Comparison of ENCODE assay signal across 11 cellular contexts in genomic region chr11:57713849-57714248, GRCh38. TPM values are rescaled to one million over a fixed set of nuclear protein-coding genes. Genes with fewer than 3 reads are reported as not detected.
DNase-seq lines count a peak whose midpoint lies in the region; ATAC-seq, FAIRE-seq and TF ChIP-seq lines count a peak whose summit lies in the region.
"Had no signal": no experiment of that assay in that cellular context is flagged by ENCODE, and none has a peak within 500 bp of the region (broad histone marks: within the 10 kb centered on the region; RNA-seq: fewer than 3 reads in every experiment).

No MANE protein-coding gene starts in this region.

- no peak overlapping the region for H4K91ac ChIP-seq in mesenchymal stem cell (ENCODE audit: low read length)

- H3K27ac Mint-ChIP-seq in HFFc6, result peak overlapping the region; percentile 10; the same call in 1 of the 2 replicates

- CTCF ChIA-PET in K562 (lab: Yijun Ruan, JAX; ENCODE audit: low intra/inter-chr PET ratio), result no interaction called here

- H3K79me2 ChIP-seq in ACC112 (ENCODE audit: control insufficient read depth, insufficient read depth, low read length, unreplicated experiment), result peaks cover 53% of the 10 kb centered on the region
- H3K79me2 ChIP-seq in K562 (ENCODE audit: control insufficient read depth, insufficient read depth, low read length), result peaks cover 73% of the 10 kb centered on the region

- H3K27me3 Mint-ChIP-seq in HFFc6 (ENCODE audit: insufficient read depth), result peaks cover 3% of the 10 kb centered on the region

- H3K9me3 ChIP-seq in K562 (replicated peaks; ENCODE audit: control insufficient read depth, insufficient read depth, low read depth, low read length) (no peaks in the 10 kb centered on the region; the same call in 1 of the 2 replicates), mesenchymal stem cell (ENCODE audit: control insufficient read depth, low read length) (no peaks in the 10 kb centered on the region)

- DNase-seq in HFFc6, result no peak
- DNase-seq in K562 (ENCODE audit: extremely low read depth in 1 of 4, low spot score in 3 of 4), result peak in 1 of 4 experiments; percentile 25
- DNase-seq in mesenchymal stem cell, result no peak
- no peak for DNase-seq in NCI-H82 treated with DMSO at 0.1 percent for 48 hours (lab: John Stamatoyannopoulos, UW; ENCODE audit: unreplicated experiment)
- DNase-seq in RKO (ENCODE audit: low spot score), result no peak
- DNase-seq: anterior cingulate cortex, NCI-H774 had no signal

- in situ Hi-C loops in K562 (cut with MboI), result no loop called here

- H3K27ac ChIP-seq in ACC112 (ENCODE audit: low read depth, low read length), result no peak overlapping the region
- peak overlapping the region; percentile 99; the same call in 1 of the 3 replicates for H3K27ac ChIP-seq in K562 (ENCODE audit: extremely low read depth, low read depth, low read length)
- no peak overlapping the region for H3K27ac ChIP-seq in mesenchymal stem cell (ENCODE audit: low read length, poor library complexity, severe bottlenecking)

- H3K9me3 Mint-ChIP-seq in HFFc6, result no peaks in the 10 kb centered on the region

- H3K36me3 ChIP-seq in ACC112 (ENCODE audit: insufficient read depth, low read length) (no peaks in the 10 kb centered on the region), K562 (ENCODE audit: control insufficient read depth, insufficient read depth, low read length) (peaks cover 31% of the 10 kb centered on the region; the same call in 1 of the 3 replicates), mesenchymal stem cell (ENCODE audit: control insufficient read depth in 1 of 2, insufficient read depth in 2 of 2, low read depth in 1 of 2, low read length in 2 of 2) (peaks cover 4 to 9% of the 10 kb centered on the region in 2 experiments)

- H3K79me1 ChIP-seq in mesenchymal stem cell (replicated peaks; ENCODE audit: low read length, poor library complexity, severe bottlenecking), result peaks cover 14% of the 10 kb centered on the region

- H3K4me3 ChIP-seq in ACC112 (ENCODE audit: low read depth, low read length) (peak overlapping the region; percentile 100), K562 (peak overlapping the region; percentile 95), mesenchymal stem cell (ENCODE audit: insufficient read depth in 1 of 2, low read depth in 1 of 2, low read length in 2 of 2) (peak overlapping the region in 1 of 2 experiments; percentile 90)

- H3K9me1 ChIP-seq in K562 (ENCODE audit: control insufficient read depth, insufficient read depth, low read length), result no peaks in the 10 kb centered on the region

- intact Hi-C loops in K562 (cut with micrococcal nuclease), result loop anchor here (1.0 to 2.0 kb wide), 2 partner anchors 27 to 87 kb away; partner anchors contain the start of gene SELENOH

- H3K4me2 ChIP-seq in K562 (ENCODE audit: insufficient read depth, low read length) (peak overlapping the region; percentile 98), mesenchymal stem cell (ENCODE audit: low read length, poor library complexity, severe bottlenecking) (peak overlapping the region; percentile 94)

- H3K27me3 ChIP-seq in ACC112 (ENCODE audit: insufficient read depth, low read length) (no peaks in the 10 kb centered on the region), K562 (ENCODE audit: control insufficient read depth in 2 of 2, insufficient read depth in 2 of 2, low read length in 2 of 2) (no peaks in the 10 kb centered on the region), mesenchymal stem cell (ENCODE audit: control insufficient read depth in 1 of 2, insufficient read depth in 1 of 2, low read length in 2 of 2) (no peaks in the 10 kb centered on the region)

- peaks cover 32% of the 10 kb centered on the region for H3K4me1 Mint-ChIP-seq in HFFc6 (ENCODE audit: low read depth)

- no peak overlapping the region for H4K8ac ChIP-seq in mesenchymal stem cell (ENCODE audit: low read length)

- no peak for TF ChIP-seq RAD21 in K562 (CRISPR knock-in tag; conservative IDR thresholded peaks at IDR 0.05 in 1 of 2, IDR thresholded peaks at IDR 0.05 in 1 of 2)

- H3K23ac ChIP-seq in mesenchymal stem cell (ENCODE audit: low read length in 2 of 2), result no peak overlapping the region

- no peak overlapping the region for H2BK15ac ChIP-seq in mesenchymal stem cell (ENCODE audit: low read depth, poor library complexity, severe bottlenecking)

- WGBS in K562 (ENCODE audit: insufficient coverage, low coverage, missing lambda C conversion rate), result 19% methylated on average over 2 of the region's 2 CpGs
- 100% methylated on average over 2 of the region's 2 CpGs for WGBS in mesenchymal stem cell

- H3K18ac ChIP-seq in mesenchymal stem cell (ENCODE audit: low read depth in 1 of 2, low read length in 2 of 2), result no peak overlapping the region

- no peak for TF ChIP-seq POLR2A in K562 (conservative IDR thresholded peaks at IDR 0.05)

- H2AFZ ChIP-seq in ACC112 (ENCODE audit: low read length, unreplicated experiment) (no peak overlapping the region), K562 (ENCODE audit: low read depth, low read length) (no peak overlapping the region), mesenchymal stem cell (ENCODE audit: low read depth, low read length) (no peak overlapping the region)

- TF ChIP-seq CTCF in HFFc6 (IDR thresholded peaks at IDR 0.05), result no peak
- TF ChIP-seq CTCF in K562 (IDR thresholded peaks at IDR 0.05 in 2 of 3, conservative IDR thresholded peaks at IDR 0.05 in 1 of 3; ENCODE audit: insufficient read depth in 2 of 3, low read depth in 1 of 3, low read length in 3 of 3), result no peak

- H3K9ac ChIP-seq in K562 (ENCODE audit: insufficient read depth in 1 of 2, low read depth in 2 of 2, low read length in 2 of 2) (peak overlapping the region; percentile 99 to 100; a peak in 3 of 4 replicates), mesenchymal stem cell (ENCODE audit: low read length) (peak overlapping the region; percentile 95)

- ATAC-seq in K562 (no peak), GM21447 (IDR thresholded peaks at IDR 0.05; ENCODE audit: unreplicated experiment) (no peak), HG02870 (IDR thresholded peaks at IDR 0.05; ENCODE audit: unreplicated experiment) (no peak)

- H3K4me1 ChIP-seq in ACC112 (ENCODE audit: control insufficient read depth, insufficient read depth, low read length, unreplicated experiment), result peaks cover 13% of the 10 kb centered on the region
- peaks cover 9% of the 10 kb centered on the region in 2 experiments; a peak in 3 of 5 replicates for H3K4me1 ChIP-seq in K562 (replicated peaks in 1 of 2; ENCODE audit: control insufficient read depth in 2 of 2, insufficient read depth in 2 of 2, low read length in 2 of 2)
- H3K4me1 ChIP-seq in mesenchymal stem cell (ENCODE audit: control insufficient read depth, insufficient read depth, low read depth, low read length), result peaks cover 10% of the 10 kb centered on the region

- H3K36me3 Mint-ChIP-seq in HFFc6 (ENCODE audit: low read depth), result peaks cover 10% of the 10 kb centered on the region; the same call in 1 of the 2 replicates

- POLR2A ChIA-PET in K562 (lab: Yijun Ruan, JAX), result interaction anchor here (0.6 to 4.0 kb wide), 9 partner anchors 11 to 321 kb away, joined by 3 to 53 read pairs (median 4); partner anchors contain the start of gene CTNND1

- H2BK120ac ChIP-seq in mesenchymal stem cell (ENCODE audit: low read depth, low read length), result no peak overlapping the region

- H2AK5ac ChIP-seq in mesenchymal stem cell (ENCODE audit: low read length, severe bottlenecking), result no peak overlapping the region

- peaks cover 4% of the 10 kb centered on the region; the same call in 1 of the 2 replicates for H4K20me1 ChIP-seq in K562 (replicated peaks; ENCODE audit: control insufficient read depth, insufficient read depth, low read length)

- H3K4ac ChIP-seq in mesenchymal stem cell (ENCODE audit: low read depth in 1 of 2, low read length in 2 of 2), result no peak overlapping the region

- H2BK12ac ChIP-seq in mesenchymal stem cell (ENCODE audit: low read length in 2 of 2), result no peak overlapping the region

- H3K4me3 Mint-ChIP-seq in HFFc6, result peak overlapping the region; percentile 99

- FAIRE-seq in K562 (lab: Jason Lieb, UNC), result peak; percentile 52

- BruUV-seq in K562 (replicated peaks; lab: Mats Ljungman, UMichigan), result no TSS peak

- no peak overlapping the region for H2BK5ac ChIP-seq in mesenchymal stem cell (ENCODE audit: low read depth, low read length, poor library complexity, severe bottlenecking)

- no peak for TF ChIP-seq EP300 in K562 (IDR thresholded peaks at IDR 0.05; ENCODE audit: low read length)

- no peak overlapping the region for H3K14ac ChIP-seq in mesenchymal stem cell (ENCODE audit: low read length in 2 of 2)

RNA-seq across cellular contexts. Expression of gene TMX2, which starts 1.5 kb away (rescaled TPM):
- total RNA-seq in HFFc6 (2021; fragmentation: NEBNext Ultra II Directional; extraction: Animal tissue kit (Norgen Biotek cat#: 25700)), result 100 to 1,000 TPM in 2 of 6 experiments, 10 to 100 TPM in 4; 89.9 to 113 (median 97.2) TPM
- 254 and 323 TPM in 2 replicates for total RNA-seq in K562 (2011; cell fraction: chromatin; rRNA removed; ENCODE audit: low replicate concordance)
- 286 and 299 TPM in 2 replicates for total RNA-seq in K562 (2011; cell fraction: nucleolus; rRNA removed)
- 359 and 435 TPM in 2 replicates for total RNA-seq in K562 (2011; cell fraction: nucleoplasm; rRNA removed)
- total RNA-seq in K562 (2014; rRNA removed), result 184 and 195 TPM in 2 replicates
- total RNA-seq in K562 (2014; rRNA removed; fragmentation: Illumina TruSeq; extraction: Trizol), result 232 and 235 TPM in 2 replicates
- 215 and 227 TPM in 2 replicates for total RNA-seq in K562 (2015; rRNA removed; fragmentation: Illumina TruSeq; extraction: Trizol)
- 175 and 176 TPM in 2 replicates for total RNA-seq in K562 (2021)
- polyA plus RNA-seq in K562 (2011; rRNA removed), result 169 and 192 TPM in 2 replicates
- polyA plus RNA-seq in K562 (2011; cell fraction: cytosol; rRNA removed), result 147 and 153 TPM in 2 replicates
- polyA plus RNA-seq in K562 (2011; cell fraction: nucleus; rRNA removed), result 239 and 329 TPM in 2 replicates
- polyA plus RNA-seq in K562 (2012), result 152 and 169 TPM in 2 replicates
- polyA plus RNA-seq in K562 (2014; fragmentation: Illumina TruSeq; extraction: Trizol), result 243 and 281 TPM in 2 replicates
- polyA plus RNA-seq in K562 (2014; fragmentation: Nextera tagmentation; extraction: Ambion mirVana), result 100 to 1,000 TPM; 381 to 433 TPM
- 218 and 224 TPM in 2 replicates for polyA plus RNA-seq in K562 (2014; rRNA removed)
- 211 and 260 TPM in 2 replicates for polyA minus RNA-seq in K562 (2011; rRNA and poly(A)+ RNA removed)
- polyA minus RNA-seq in K562 (2011; cell fraction: cytosol; rRNA and poly(A)+ RNA removed), result 74.3 and 111 TPM in 2 replicates
- polyA minus RNA-seq in K562 (2011; cell fraction: nucleus; rRNA and poly(A)+ RNA removed), result 62.1 and 97.1 TPM in 2 replicates
- 60.2 TPM for polyA plus RNA-seq in mesenchymal stem cell (2013, experiment 1 of 2)
- polyA plus RNA-seq in mesenchymal stem cell (2013, experiment 2 of 2), result 60.1 TPM

RNA-seq across cellular contexts. Expression of gene MED19, which starts 1.8 kb away (rescaled TPM):
- 10 to 100 TPM; 19.1 to 22.4 (median 21.8) TPM for total RNA-seq in HFFc6 (2021; fragmentation: NEBNext Ultra II Directional; extraction: Animal tissue kit (Norgen Biotek cat#: 25700))
- total RNA-seq in K562 (2011; cell fraction: chromatin; rRNA removed; ENCODE audit: low replicate concordance), result 14.1 and 17.9 TPM in 2 replicates
- 13.6 and 15.0 TPM in 2 replicates for total RNA-seq in K562 (2011; cell fraction: nucleolus; rRNA removed)
- 11.6 and 12.5 TPM in 2 replicates for total RNA-seq in K562 (2011; cell fraction: nucleoplasm; rRNA removed)
- total RNA-seq in K562 (2014; rRNA removed) (19.3 and 23.5 TPM in 2 replicates), K562 (2014; rRNA removed; fragmentation: Illumina TruSeq; extraction: Trizol) (13.9 and 14.9 TPM in 2 replicates), K562 (2015; rRNA removed; fragmentation: Illumina TruSeq; extraction: Trizol) (15.0 and 17.2 TPM in 2 replicates), K562 (2021) (13.7 and 14.0 TPM in 2 replicates)
- polyA plus RNA-seq in K562 (2011; rRNA removed) (16.4 and 19.2 TPM in 2 replicates), K562 (2014; fragmentation: Illumina TruSeq; extraction: Trizol) (17.7 and 19.8 TPM in 2 replicates), K562 (2014; fragmentation: Nextera tagmentation; extraction: Ambion mirVana) (1 to 10 TPM; 7.3 to 7.9 TPM), K562 (2014; rRNA removed) (15.9 and 22.1 TPM in 2 replicates)
- polyA plus RNA-seq in K562 (2011; cell fraction: cytosol; rRNA removed), result 22.5 and 55.4 TPM in 2 replicates
- polyA plus RNA-seq in K562 (2011; cell fraction: nucleus; rRNA removed), result 15.2 and 18.3 TPM in 2 replicates
- polyA plus RNA-seq in K562 (2012), result 15.4 and 19.6 TPM in 2 replicates
- 7.4 and 10.3 TPM in 2 replicates for polyA minus RNA-seq in K562 (2011; rRNA and poly(A)+ RNA removed)
- polyA minus RNA-seq in K562 (2011; cell fraction: cytosol; rRNA and poly(A)+ RNA removed), result 4.0 and 5.4 TPM in 2 replicates
- 4.7 and 5.3 TPM in 2 replicates for polyA minus RNA-seq in K562 (2011; cell fraction: nucleus; rRNA and poly(A)+ RNA removed)
- polyA plus RNA-seq in mesenchymal stem cell (2013, experiment 1 of 2), result 40.1 TPM
- 39.8 TPM for polyA plus RNA-seq in mesenchymal stem cell (2013, experiment 2 of 2)

RNA-seq across cellular contexts. Expression of gene SELENOH, which starts 27.4 kb away (rescaled TPM):
- total RNA-seq in HFFc6 (2021; fragmentation: NEBNext Ultra II Directional; extraction: Animal tissue kit (Norgen Biotek cat#: 25700)), result 100 to 1,000 TPM; 128 to 186 (median 140) TPM
- total RNA-seq in K562 (2011; cell fraction: chromatin; rRNA removed; ENCODE audit: low replicate concordance), result 83.6 and 114 TPM in 2 replicates
- 79.0 and 105 TPM in 2 replicates for total RNA-seq in K562 (2011; cell fraction: nucleolus; rRNA removed)
- total RNA-seq in K562 (2011; cell fraction: nucleoplasm; rRNA removed), result 100 and 130 TPM in 2 replicates
- total RNA-seq in K562 (2014; rRNA removed), result 254 and 261 TPM in 2 replicates
- 47.8 and 49.2 TPM in 2 replicates for total RNA-seq in K562 (2014; rRNA removed; fragmentation: Illumina TruSeq; extraction: Trizol)
- total RNA-seq in K562 (2015; rRNA removed; fragmentation: Illumina TruSeq; extraction: Trizol), result 118 and 136 TPM in 2 replicates
- total RNA-seq in K562 (2021), result 194 and 216 TPM in 2 replicates
- 116 and 120 TPM in 2 replicates for polyA plus RNA-seq in K562 (2011; rRNA removed)
- polyA plus RNA-seq in K562 (2011; cell fraction: cytosol; rRNA removed), result 130 and 220 TPM in 2 replicates
- polyA plus RNA-seq in K562 (2011; cell fraction: nucleus; rRNA removed), result 80.1 and 86.3 TPM in 2 replicates
- polyA plus RNA-seq in K562 (2012), result 164 and 181 TPM in 2 replicates
- polyA plus RNA-seq in K562 (2014; fragmentation: Illumina TruSeq; extraction: Trizol), result 33.9 and 70.6 TPM in 2 replicates
- polyA plus RNA-seq in K562 (2014; fragmentation: Nextera tagmentation; extraction: Ambion mirVana), result 10 to 100 TPM; 16.6 to 39.5 TPM
- polyA plus RNA-seq in K562 (2014; rRNA removed), result 278 and 299 TPM in 2 replicates
- 18.6 and 22.8 TPM in 2 replicates for polyA minus RNA-seq in K562 (2011; rRNA and poly(A)+ RNA removed)
- polyA minus RNA-seq in K562 (2011; cell fraction: cytosol; rRNA and poly(A)+ RNA removed), result 22.3 and 25.8 TPM in 2 replicates
- 33.8 and 45.2 TPM in 2 replicates for polyA minus RNA-seq in K562 (2011; cell fraction: nucleus; rRNA and poly(A)+ RNA removed)
- polyA plus RNA-seq in mesenchymal stem cell (2013, experiment 1 of 2), result 210 TPM
- 217 TPM for polyA plus RNA-seq in mesenchymal stem cell (2013, experiment 2 of 2)

RNA-seq across cellular contexts. Expression of gene BTBD18, which starts 37.8 kb away (rescaled TPM):
- total RNA-seq in HFFc6 (2021; fragmentation: NEBNext Ultra II Directional; extraction: Animal tissue kit (Norgen Biotek cat#: 25700)), result not detected
- total RNA-seq in K562 (2011; cell fraction: chromatin; rRNA removed; ENCODE audit: low replicate concordance), result not detected in 2 replicates
- not detected in 2 replicates for total RNA-seq in K562 (2011; cell fraction: nucleolus; rRNA removed)
- not detected in 2 replicates for total RNA-seq in K562 (2011; cell fraction: nucleoplasm; rRNA removed)
- total RNA-seq in K562 (2014; rRNA removed), result not detected in 2 replicates
- not detected in 2 replicates for total RNA-seq in K562 (2014; rRNA removed; fragmentation: Illumina TruSeq; extraction: Trizol)
- total RNA-seq in K562 (2015; rRNA removed; fragmentation: Illumina TruSeq; extraction: Trizol), result not detected in 2 replicates
- total RNA-seq in K562 (2021), result not detected in 2 replicates
- polyA plus RNA-seq in K562 (2011; rRNA removed), result not detected in 2 replicates
- polyA plus RNA-seq in K562 (2011; cell fraction: cytosol; rRNA removed), result not detected in 2 replicates
- not detected in 2 replicates for polyA plus RNA-seq in K562 (2011; cell fraction: nucleus; rRNA removed)
- polyA plus RNA-seq in K562 (2012), result 0.10 and 0.18 TPM in 2 replicates
- not detected in 2 replicates for polyA plus RNA-seq in K562 (2014; fragmentation: Illumina TruSeq; extraction: Trizol)
- polyA plus RNA-seq in K562 (2014; fragmentation: Nextera tagmentation; extraction: Ambion mirVana), result under 1 TPM in 1 of 2 experiments, not detected in 1; 0.06 TPM
- not detected in 2 replicates for polyA plus RNA-seq in K562 (2014; rRNA removed)
- polyA minus RNA-seq in K562 (2011; rRNA and poly(A)+ RNA removed), result not detected in 2 replicates
- not detected in 2 replicates for polyA minus RNA-seq in K562 (2011; cell fraction: cytosol; rRNA and poly(A)+ RNA removed)
- polyA minus RNA-seq in K562 (2011; cell fraction: nucleus; rRNA and poly(A)+ RNA removed), result not detected in 2 replicates
- not detected for polyA plus RNA-seq in mesenchymal stem cell (2013, experiment 1 of 2)
- polyA plus RNA-seq in mesenchymal stem cell (2013, experiment 2 of 2), result not detected
- total RNA-seq: pulmonary artery endothelial cell had no signal

RNA-seq across cellular contexts. Expression of gene ZDHHC5, which starts 45.9 kb away (rescaled TPM):
- 10 to 100 TPM; 67.5 to 82.1 (median 74.1) TPM for total RNA-seq in HFFc6 (2021; fragmentation: NEBNext Ultra II Directional; extraction: Animal tissue kit (Norgen Biotek cat#: 25700))
- total RNA-seq in K562 (2011; cell fraction: chromatin; rRNA removed; ENCODE audit: low replicate concordance), result 76.0 and 93.5 TPM in 2 replicates
- 71.7 and 85.6 TPM in 2 replicates for total RNA-seq in K562 (2011; cell fraction: nucleolus; rRNA removed)
- total RNA-seq in K562 (2011; cell fraction: nucleoplasm; rRNA removed), result 89.7 and 107 TPM in 2 replicates
- total RNA-seq in K562 (2014; rRNA removed) (22.5 and 30.0 TPM in 2 replicates), K562 (2014; rRNA removed; fragmentation: Illumina TruSeq; extraction: Trizol) (31.3 and 35.6 TPM in 2 replicates), K562 (2015; rRNA removed; fragmentation: Illumina TruSeq; extraction: Trizol) (35.9 and 37.1 TPM in 2 replicates), K562 (2021) (46.3 and 51.8 TPM in 2 replicates)
- polyA plus RNA-seq in K562 (2011; rRNA removed) (41.6 and 44.7 TPM in 2 replicates), K562 (2014; fragmentation: Illumina TruSeq; extraction: Trizol) (51.5 and 64.2 TPM in 2 replicates), K562 (2014; fragmentation: Nextera tagmentation; extraction: Ambion mirVana) (1 to 10 TPM; 3.8 to 8.8 TPM), K562 (2014; rRNA removed) (36.4 and 39.1 TPM in 2 replicates)
- 40.7 and 51.6 TPM in 2 replicates for polyA plus RNA-seq in K562 (2011; cell fraction: cytosol; rRNA removed)
- polyA plus RNA-seq in K562 (2011; cell fraction: nucleus; rRNA removed), result 41.7 and 67.0 TPM in 2 replicates
- 43.5 and 44.2 TPM in 2 replicates for polyA plus RNA-seq in K562 (2012)
- 66.4 and 78.8 TPM in 2 replicates for polyA minus RNA-seq in K562 (2011; rRNA and poly(A)+ RNA removed)
- polyA minus RNA-seq in K562 (2011; cell fraction: cytosol; rRNA and poly(A)+ RNA removed), result 28.8 and 38.3 TPM in 2 replicates
- polyA minus RNA-seq in K562 (2011; cell fraction: nucleus; rRNA and poly(A)+ RNA removed), result 24.6 and 29.2 TPM in 2 replicates
- 58.6 TPM for polyA plus RNA-seq in mesenchymal stem cell (2013, experiment 1 of 2)
- polyA plus RNA-seq in mesenchymal stem cell (2013, experiment 2 of 2), result 58.4 TPM
